1 cellular context compared by ENCODE assay signal in the genomic region with DNA sequence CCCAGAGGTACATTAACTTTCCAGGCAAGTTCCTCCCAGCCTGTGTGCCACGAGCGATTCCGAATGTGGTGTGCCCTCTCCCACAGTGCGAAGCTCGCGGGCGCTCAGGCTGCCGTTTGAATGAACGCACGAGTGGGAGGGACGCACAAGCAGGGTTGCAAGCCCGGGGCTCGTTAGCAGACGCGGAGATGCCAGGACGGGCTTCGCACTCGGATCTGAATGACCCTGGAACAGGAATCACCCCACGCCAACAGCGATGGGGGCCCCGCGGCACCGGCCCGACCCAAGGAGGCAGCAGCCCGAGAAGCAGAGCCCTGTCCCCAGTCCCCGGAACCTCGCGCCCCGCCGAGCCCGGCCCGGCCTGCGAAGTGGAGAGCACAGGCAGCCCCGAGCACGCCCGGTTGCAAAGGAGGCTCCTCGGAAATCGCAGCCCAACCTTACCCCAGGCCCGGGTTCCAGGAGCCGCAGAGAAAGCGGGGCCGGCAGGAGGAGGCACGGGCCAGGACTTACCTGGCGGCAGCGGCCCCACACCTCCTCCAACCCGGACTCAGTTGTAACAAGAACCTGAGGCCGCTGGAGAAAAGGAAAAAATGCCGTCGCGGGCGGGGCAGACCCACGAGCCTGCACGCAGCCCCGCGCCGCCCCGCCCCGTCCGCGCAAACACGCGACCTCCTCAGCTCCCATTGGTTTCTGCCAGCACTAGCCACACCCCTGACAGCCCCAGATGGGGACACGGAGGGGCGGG.
TF ChIP-seq lines count a peak whose summit lies in the region.

A gene with protein sequence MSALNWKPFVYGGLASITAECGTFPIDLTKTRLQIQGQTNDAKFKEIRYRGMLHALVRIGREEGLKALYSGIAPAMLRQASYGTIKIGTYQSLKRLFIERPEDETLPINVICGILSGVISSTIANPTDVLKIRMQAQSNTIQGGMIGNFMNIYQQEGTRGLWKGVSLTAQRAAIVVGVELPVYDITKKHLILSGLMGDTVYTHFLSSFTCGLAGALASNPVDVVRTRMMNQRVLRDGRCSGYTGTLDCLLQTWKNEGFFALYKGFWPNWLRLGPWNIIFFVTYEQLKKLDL (minus strand): TSS at position 584 of the 745 bp plus-strand sequence. CDS start 6,948 bp downstream, outside the sequence.

TF ChIP-seq in HepG2, 621 proteins besides CTCF, POLR2A, EP300 and RAD21 (continued from another document and continues in another):
- TF ChIP-seq, protein P1, sequence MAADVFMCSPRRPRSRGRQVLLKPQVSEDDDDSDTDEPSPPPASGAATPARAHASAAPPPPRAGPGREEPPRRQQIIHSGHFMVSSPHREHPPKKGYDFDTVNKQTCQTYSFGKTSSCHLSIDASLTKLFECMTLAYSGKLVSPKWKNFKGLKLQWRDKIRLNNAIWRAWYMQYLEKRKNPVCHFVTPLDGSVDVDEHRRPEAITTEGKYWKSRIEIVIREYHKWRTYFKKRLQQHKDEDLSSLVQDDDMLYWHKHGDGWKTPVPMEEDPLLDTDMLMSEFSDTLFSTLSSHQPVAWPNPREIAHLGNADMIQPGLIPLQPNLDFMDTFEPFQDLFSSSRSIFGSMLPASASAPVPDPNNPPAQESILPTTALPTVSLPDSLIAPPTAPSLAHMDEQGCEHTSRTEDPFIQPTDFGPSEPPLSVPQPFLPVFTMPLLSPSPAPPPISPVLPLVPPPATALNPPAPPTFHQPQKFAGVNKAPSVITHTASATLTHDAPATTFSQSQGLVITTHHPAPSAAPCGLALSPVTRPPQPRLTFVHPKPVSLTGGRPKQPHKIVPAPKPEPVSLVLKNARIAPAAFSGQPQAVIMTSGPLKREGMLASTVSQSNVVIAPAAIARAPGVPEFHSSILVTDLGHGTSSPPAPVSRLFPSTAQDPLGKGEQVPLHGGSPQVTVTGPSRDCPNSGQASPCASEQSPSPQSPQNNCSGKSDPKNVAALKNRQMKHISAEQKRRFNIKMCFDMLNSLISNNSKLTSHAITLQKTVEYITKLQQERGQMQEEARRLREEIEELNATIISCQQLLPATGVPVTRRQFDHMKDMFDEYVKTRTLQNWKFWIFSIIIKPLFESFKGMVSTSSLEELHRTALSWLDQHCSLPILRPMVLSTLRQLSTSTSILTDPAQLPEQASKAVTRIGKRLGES (CRISPR knock-in tag; IDR thresholded peaks at IDR 0.05; ENCODE audit: borderline replicate concordance): 0 out of 2 replicates have a peak, but pooled peaks have one; percentile 21
- peak; percentile 47; the same call in 1 of the 2 replicates for TF ChIP-seq ZNF772 (CRISPR knock-in tag; IDR thresholded peaks at IDR 0.05)
- TF ChIP-seq NFIB (CRISPR knock-in tag; IDR thresholded peaks at IDR 0.05; ENCODE audit: borderline replicate concordance): no peak
- no peak for TF ChIP-seq ZFP62 (CRISPR knock-in tag; IDR thresholded peaks at IDR 0.05)
- peak; percentile 55; the same call in 1 of the 2 replicates for TF ChIP-seq DR1 (CRISPR knock-in tag; IDR thresholded peaks at IDR 0.05)
- TF ChIP-seq, protein P2, sequence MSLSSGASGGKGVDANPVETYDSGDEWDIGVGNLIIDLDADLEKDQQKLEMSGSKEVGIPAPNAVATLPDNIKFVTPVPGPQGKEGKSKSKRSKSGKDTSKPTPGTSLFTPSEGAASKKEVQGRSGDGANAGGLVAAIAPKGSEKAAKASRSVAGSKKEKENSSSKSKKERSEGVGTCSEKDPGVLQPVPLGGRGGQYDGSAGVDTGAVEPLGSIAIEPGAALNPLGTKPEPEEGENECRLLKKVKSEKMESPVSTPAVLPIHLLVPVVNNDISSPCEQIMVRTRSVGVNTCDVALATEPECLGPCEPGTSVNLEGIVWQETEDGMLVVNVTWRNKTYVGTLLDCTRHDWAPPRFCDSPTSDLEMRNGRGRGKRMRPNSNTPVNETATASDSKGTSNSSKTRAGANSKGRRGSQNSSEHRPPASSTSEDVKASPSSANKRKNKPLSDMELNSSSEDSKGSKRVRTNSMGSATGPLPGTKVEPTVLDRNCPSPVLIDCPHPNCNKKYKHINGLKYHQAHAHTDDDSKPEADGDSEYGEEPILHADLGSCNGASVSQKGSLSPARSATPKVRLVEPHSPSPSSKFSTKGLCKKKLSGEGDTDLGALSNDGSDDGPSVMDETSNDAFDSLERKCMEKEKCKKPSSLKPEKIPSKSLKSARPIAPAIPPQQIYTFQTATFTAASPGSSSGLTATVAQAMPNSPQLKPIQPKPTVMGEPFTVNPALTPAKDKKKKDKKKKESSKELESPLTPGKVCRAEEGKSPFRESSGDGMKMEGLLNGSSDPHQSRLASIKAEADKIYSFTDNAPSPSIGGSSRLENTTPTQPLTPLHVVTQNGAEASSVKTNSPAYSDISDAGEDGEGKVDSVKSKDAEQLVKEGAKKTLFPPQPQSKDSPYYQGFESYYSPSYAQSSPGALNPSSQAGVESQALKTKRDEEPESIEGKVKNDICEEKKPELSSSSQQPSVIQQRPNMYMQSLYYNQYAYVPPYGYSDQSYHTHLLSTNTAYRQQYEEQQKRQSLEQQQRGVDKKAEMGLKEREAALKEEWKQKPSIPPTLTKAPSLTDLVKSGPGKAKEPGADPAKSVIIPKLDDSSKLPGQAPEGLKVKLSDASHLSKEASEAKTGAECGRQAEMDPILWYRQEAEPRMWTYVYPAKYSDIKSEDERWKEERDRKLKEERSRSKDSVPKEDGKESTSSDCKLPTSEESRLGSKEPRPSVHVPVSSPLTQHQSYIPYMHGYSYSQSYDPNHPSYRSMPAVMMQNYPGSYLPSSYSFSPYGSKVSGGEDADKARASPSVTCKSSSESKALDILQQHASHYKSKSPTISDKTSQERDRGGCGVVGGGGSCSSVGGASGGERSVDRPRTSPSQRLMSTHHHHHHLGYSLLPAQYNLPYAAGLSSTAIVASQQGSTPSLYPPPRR (CRISPR knock-in tag; IDR thresholded peaks at IDR 0.05; ENCODE audit: borderline replicate concordance): no peak
- peak; percentile 63 for TF ChIP-seq HNRNPLL (IDR thresholded peaks at IDR 0.05; ENCODE audit: low read depth, low read length, poor library complexity, severe bottlenecking)
- TF ChIP-seq HOXA3 (CRISPR knock-in tag; IDR thresholded peaks at IDR 0.05): peak; percentile 51; the same call in 1 of the 2 replicates
- TF ChIP-seq, protein P3, sequence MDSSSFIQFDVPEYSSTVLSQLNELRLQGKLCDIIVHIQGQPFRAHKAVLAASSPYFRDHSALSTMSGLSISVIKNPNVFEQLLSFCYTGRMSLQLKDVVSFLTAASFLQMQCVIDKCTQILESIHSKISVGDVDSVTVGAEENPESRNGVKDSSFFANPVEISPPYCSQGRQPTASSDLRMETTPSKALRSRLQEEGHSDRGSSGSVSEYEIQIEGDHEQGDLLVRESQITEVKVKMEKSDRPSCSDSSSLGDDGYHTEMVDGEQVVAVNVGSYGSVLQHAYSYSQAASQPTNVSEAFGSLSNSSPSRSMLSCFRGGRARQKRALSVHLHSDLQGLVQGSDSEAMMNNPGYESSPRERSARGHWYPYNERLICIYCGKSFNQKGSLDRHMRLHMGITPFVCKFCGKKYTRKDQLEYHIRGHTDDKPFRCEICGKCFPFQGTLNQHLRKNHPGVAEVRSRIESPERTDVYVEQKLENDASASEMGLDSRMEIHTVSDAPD (CRISPR knock-in tag; IDR thresholded peaks at IDR 0.05): no peak
- TF ChIP-seq, protein P4, sequence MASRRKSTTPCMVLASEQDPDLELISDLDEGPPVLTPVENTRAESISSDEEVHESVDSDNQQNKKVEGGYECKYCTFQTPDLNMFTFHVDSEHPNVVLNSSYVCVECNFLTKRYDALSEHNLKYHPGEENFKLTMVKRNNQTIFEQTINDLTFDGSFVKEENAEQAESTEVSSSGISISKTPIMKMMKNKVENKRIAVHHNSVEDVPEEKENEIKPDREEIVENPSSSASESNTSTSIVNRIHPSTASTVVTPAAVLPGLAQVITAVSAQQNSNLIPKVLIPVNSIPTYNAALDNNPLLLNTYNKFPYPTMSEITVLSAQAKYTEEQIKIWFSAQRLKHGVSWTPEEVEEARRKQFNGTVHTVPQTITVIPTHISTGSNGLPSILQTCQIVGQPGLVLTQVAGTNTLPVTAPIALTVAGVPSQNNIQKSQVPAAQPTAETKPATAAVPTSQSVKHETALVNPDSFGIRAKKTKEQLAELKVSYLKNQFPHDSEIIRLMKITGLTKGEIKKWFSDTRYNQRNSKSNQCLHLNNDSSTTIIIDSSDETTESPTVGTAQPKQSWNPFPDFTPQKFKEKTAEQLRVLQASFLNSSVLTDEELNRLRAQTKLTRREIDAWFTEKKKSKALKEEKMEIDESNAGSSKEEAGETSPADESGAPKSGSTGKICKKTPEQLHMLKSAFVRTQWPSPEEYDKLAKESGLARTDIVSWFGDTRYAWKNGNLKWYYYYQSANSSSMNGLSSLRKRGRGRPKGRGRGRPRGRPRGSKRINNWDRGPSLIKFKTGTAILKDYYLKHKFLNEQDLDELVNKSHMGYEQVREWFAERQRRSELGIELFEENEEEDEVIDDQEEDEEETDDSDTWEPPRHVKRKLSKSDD (CRISPR knock-in tag; IDR thresholded peaks at IDR 0.05; ENCODE audit: low read depth): peak; percentile 47; the same call in 1 of the 2 replicates
- no peak for TF ChIP-seq ATAD3A (CRISPR knock-in tag; IDR thresholded peaks at IDR 0.05)
- TF ChIP-seq LCORL (IDR thresholded peaks at IDR 0.05): no peak
- peak; percentile 20; the same call in 1 of the 2 replicates for TF ChIP-seq LCORL (CRISPR knock-in tag; IDR thresholded peaks at IDR 0.05)
- TF ChIP-seq KLF11 (CRISPR knock-in tag; IDR thresholded peaks at IDR 0.05): no peak
- TF ChIP-seq ZNF564 (CRISPR knock-in tag; IDR thresholded peaks at IDR 0.05): peak; percentile 37; the same call in 1 of the 2 replicates
- 0 out of 2 replicates have a peak, but pooled peaks have one; percentile 19 for TF ChIP-seq MAFG (CRISPR knock-in tag; IDR thresholded peaks at IDR 0.05)
- TF ChIP-seq ZNF556 (CRISPR knock-in tag; IDR thresholded peaks at IDR 0.05; ENCODE audit: borderline replicate concordance): no peak
- TF ChIP-seq HOXA7 (CRISPR knock-in tag; IDR thresholded peaks at IDR 0.05): no peak
- peak; percentile 10; the same call in 1 of the 2 replicates for TF ChIP-seq REL (CRISPR knock-in tag; conservative IDR thresholded peaks at IDR 0.05)
- TF ChIP-seq ZNF543 (CRISPR knock-in tag; IDR thresholded peaks at IDR 0.05): 0 out of 2 replicates have a peak, but pooled peaks have one; percentile 52
- TF ChIP-seq CAMTA2 (CRISPR knock-in tag; IDR thresholded peaks at IDR 0.05; ENCODE audit: borderline replicate concordance): 0 out of 2 replicates have a peak, but pooled peaks have one; percentile 26
- TF ChIP-seq, protein P5, sequence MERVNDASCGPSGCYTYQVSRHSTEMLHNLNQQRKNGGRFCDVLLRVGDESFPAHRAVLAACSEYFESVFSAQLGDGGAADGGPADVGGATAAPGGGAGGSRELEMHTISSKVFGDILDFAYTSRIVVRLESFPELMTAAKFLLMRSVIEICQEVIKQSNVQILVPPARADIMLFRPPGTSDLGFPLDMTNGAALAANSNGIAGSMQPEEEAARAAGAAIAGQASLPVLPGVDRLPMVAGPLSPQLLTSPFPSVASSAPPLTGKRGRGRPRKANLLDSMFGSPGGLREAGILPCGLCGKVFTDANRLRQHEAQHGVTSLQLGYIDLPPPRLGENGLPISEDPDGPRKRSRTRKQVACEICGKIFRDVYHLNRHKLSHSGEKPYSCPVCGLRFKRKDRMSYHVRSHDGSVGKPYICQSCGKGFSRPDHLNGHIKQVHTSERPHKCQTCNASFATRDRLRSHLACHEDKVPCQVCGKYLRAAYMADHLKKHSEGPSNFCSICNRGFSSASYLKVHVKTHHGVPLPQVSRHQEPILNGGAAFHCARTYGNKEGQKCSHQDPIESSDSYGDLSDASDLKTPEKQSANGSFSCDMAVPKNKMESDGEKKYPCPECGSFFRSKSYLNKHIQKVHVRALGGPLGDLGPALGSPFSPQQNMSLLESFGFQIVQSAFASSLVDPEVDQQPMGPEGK (CRISPR knock-in tag; IDR thresholded peaks at IDR 0.05): no peak; the same call in 1 of the 2 replicates
- TF ChIP-seq GATAD1 (CRISPR knock-in tag; IDR thresholded peaks at IDR 0.05): 0 out of 2 replicates have a peak, but pooled peaks have one; percentile 46
- TF ChIP-seq RBM39 (IDR thresholded peaks at IDR 0.05; ENCODE audit: low read depth, low read length, poor library complexity, severe bottlenecking): peak; percentile 61
- 0 out of 2 replicates have a peak, but pooled peaks have one; percentile 62 for TF ChIP-seq ZNF709 (CRISPR knock-in tag; IDR thresholded peaks at IDR 0.05)
- TF ChIP-seq TMF1 (CRISPR knock-in tag; IDR thresholded peaks at IDR 0.05; ENCODE audit: low read depth): peak; percentile 56; the same call in 1 of the 2 replicates
- peak; percentile 19; the same call in 1 of the 2 replicates for TF ChIP-seq ZSCAN25 (CRISPR knock-in tag; IDR thresholded peaks at IDR 0.05)
- 0 out of 2 replicates have a peak, but pooled peaks have one; percentile 32 for TF ChIP-seq ZNF331 (CRISPR knock-in tag; IDR thresholded peaks at IDR 0.05)
- no peak for TF ChIP-seq CHD4 (IDR thresholded peaks at IDR 0.05; ENCODE audit: borderline replicate concordance, low read length)
- TF ChIP-seq, protein P6, sequence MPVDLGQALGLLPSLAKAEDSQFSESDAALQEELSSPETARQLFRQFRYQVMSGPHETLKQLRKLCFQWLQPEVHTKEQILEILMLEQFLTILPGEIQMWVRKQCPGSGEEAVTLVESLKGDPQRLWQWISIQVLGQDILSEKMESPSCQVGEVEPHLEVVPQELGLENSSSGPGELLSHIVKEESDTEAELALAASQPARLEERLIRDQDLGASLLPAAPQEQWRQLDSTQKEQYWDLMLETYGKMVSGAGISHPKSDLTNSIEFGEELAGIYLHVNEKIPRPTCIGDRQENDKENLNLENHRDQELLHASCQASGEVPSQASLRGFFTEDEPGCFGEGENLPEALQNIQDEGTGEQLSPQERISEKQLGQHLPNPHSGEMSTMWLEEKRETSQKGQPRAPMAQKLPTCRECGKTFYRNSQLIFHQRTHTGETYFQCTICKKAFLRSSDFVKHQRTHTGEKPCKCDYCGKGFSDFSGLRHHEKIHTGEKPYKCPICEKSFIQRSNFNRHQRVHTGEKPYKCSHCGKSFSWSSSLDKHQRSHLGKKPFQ (CRISPR knock-in tag; IDR thresholded peaks at IDR 0.05; ENCODE audit: insufficient replicate concordance): peak; percentile 72
- 0 out of 2 replicates have a peak, but pooled peaks have one; percentile 38 for TF ChIP-seq ZNF746 (CRISPR knock-in tag; IDR thresholded peaks at IDR 0.05)
